ENCODE assay signal across 34 cellular contexts in the genomic region with DNA sequence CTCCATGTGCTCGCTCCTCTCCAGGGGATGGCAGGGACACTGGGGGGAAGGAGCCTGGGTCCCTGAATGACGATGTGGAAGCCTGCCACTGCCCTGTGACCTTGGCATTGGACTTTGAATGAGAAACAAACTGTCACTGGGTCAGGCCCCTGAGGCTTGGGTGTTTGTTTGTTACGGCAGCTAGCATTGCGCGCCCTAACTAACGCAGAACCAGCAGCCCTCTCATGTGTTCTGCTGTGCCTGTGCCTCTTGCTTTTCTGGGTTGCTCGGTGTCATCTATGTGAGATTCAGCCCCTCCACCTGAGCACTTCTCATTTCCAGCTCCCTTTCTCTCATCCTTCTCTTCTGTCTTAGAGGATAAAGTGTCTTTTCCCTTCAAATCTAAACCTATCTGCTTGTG. TPM values are rescaled to one million over a fixed set of nuclear protein-coding genes. Genes with fewer than 3 reads are reported as not detected.
"Had no signal": no experiment of that assay in that cellular context is flagged by ENCODE, and none has a peak within 500 bp of the region (broad histone marks: within the 10 kb centered on the region; RNA-seq: fewer than 3 reads in every experiment).

No MANE protein-coding gene starts in this region.

- H3K4me3 Mint-ChIP-seq: activated CD4-positive, alpha-beta memory T cell treated with anti-CD3 and anti-CD28 coated beads for 36 hours; activated CD4-positive, alpha-beta T cell treated with anti-CD3 and anti-CD28 coated beads for 36 hours; activated CD4-positive, alpha-beta T cell treated with anti-CD3 and anti-CD28 coated beads, Interleukin-2, amount 10 ng/mL, durations not matched to agents 24 days and 14 days; activated CD8-positive, alpha-beta memory T cell treated with anti-CD3 and anti-CD28 coated beads, Interleukin-2, amount 10 ng/mL, durations not matched to agents 7 days and 5 days; activated CD8-positive, alpha-beta T cell treated with anti-CD3 and anti-CD28 coated beads, Interleukin-2, amount 10 ng/mL, durations not matched to agents 7 days and 5 days; activated naive CD4-positive, alpha-beta T cell treated with anti-CD3 and anti-CD28 coated beads for 36 hours; activated naive CD4-positive, alpha-beta T cell treated with anti-CD3 and anti-CD28 coated beads, Interleukin-2, amount 50 U/mL, for 24 hours; activated naive CD8-positive, alpha-beta T cell treated with anti-CD3 and anti-CD28 coated beads for 36 hours; activated naive CD8-positive, alpha-beta T cell treated with anti-CD3 and anti-CD28 coated beads, Interleukin-2, amount 50 U/mL, for 24 hours; activated T-helper 1 cell treated with anti-CD3 and anti-CD28 coated beads, Interleukin-12 subunit alpha, Interleukin-12 subunit beta, Interleukin-2, Interleukin-4 antibody, amounts not matched to agents 30 ng/mL and 10 ng/mL and 1 ng/mL, durations not matched to agents 14 hours and 24 hours and 36 hours; central memory CD8-positive, alpha-beta T cell; effector memory CD8-positive, alpha-beta T cell had no signal

- H3K9me3 Mint-ChIP-seq: activated CD4-positive, alpha-beta memory T cell treated with anti-CD3 and anti-CD28 coated beads for 36 hours; activated CD4-positive, alpha-beta T cell treated with anti-CD3 and anti-CD28 coated beads, Interleukin-2, amount 10 ng/mL, durations not matched to agents 24 days and 14 days; activated naive CD4-positive, alpha-beta T cell treated with anti-CD3 and anti-CD28 coated beads for 36 hours; activated naive CD4-positive, alpha-beta T cell treated with anti-CD3 and anti-CD28 coated beads, Interleukin-2, amount 50 U/mL, for 24 hours; activated naive CD8-positive, alpha-beta T cell treated with anti-CD3 and anti-CD28 coated beads for 36 hours; activated naive CD8-positive, alpha-beta T cell treated with anti-CD3 and anti-CD28 coated beads, Interleukin-2, amount 50 U/mL, for 24 hours; activated T-helper 1 cell treated with anti-CD3 and anti-CD28 coated beads, Interleukin-12 subunit alpha, Interleukin-12 subunit beta, Interleukin-2, Interleukin-4 antibody, amounts not matched to agents 30 ng/mL and 10 ng/mL and 1 ng/mL, durations not matched to agents 14 hours and 24 hours and 36 hours; activated T-helper 2 cell treated with anti-CD3 and anti-CD28 coated beads, Interferon-gamma antibody, Interleukin-2, Interleukin-4, amounts not matched to agents 10 μg/mL and 5 μg/mL and 100 μg/mL, durations not matched to agents 14 hours and 24 hours and 36 hours; central memory CD8-positive, alpha-beta T cell; effector memory CD8-positive, alpha-beta T cell had no signal

- DNase-seq: activated CD4-positive, alpha-beta memory T cell treated with anti-CD3 and anti-CD28 coated beads for 36 hours; activated CD4-positive, alpha-beta T cell treated with anti-CD3 and anti-CD28 coated beads for 36 hours; activated CD4-positive, alpha-beta T cell treated with anti-CD3 and anti-CD28 coated beads, Interleukin-2, amount 10 ng/mL, durations not matched to agents 24 days and 14 days; activated CD4-positive, CD25-positive, alpha-beta regulatory T cell; activated CD4-positive, CD25-positive, alpha-beta regulatory T cell treated with anti-CD3 and anti-CD28 coated beads, Interleukin-2, amount 50 U/mL, for 72 hours; activated CD8-positive, alpha-beta memory T cell treated with anti-CD3 and anti-CD28 coated beads, Interleukin-2, amount 10 ng/mL, durations not matched to agents 7 days and 5 days; activated CD8-positive, alpha-beta memory T cell treated with anti-CD3 and anti-CD28 coated beads, Interleukin-2, amount 50 U/mL, for 4 hours; activated CD8-positive, alpha-beta T cell treated with anti-CD3 and anti-CD28 coated beads, Interleukin-2, amount 10 ng/mL, durations not matched to agents 7 days and 5 days; activated effector memory CD4-positive, alpha-beta T cell treated with anti-CD3 and anti-CD28 coated beads, Interleukin-2, amount 50 U/mL, for 16 hours; activated naive CD4-positive, alpha-beta T cell treated with anti-CD3 and anti-CD28 coated beads for 36 hours; activated naive CD8-positive, alpha-beta T cell treated with anti-CD3 and anti-CD28 coated beads for 36 hours; activated naive CD8-positive, alpha-beta T cell treated with anti-CD3 and anti-CD28 coated beads, Interleukin-2, amount 50 U/mL, for 24 hours; activated T-cell treated with anti-CD3 and anti-CD28 coated beads, Interleukin-2, amount 50 U/mL, for 1 hour; activated T-cell treated with anti-CD3 and anti-CD28 coated beads, Interleukin-2, amount 50 U/mL, for 48 hours; adrenal gland; amygdala; aorta; body of pancreas; dermis blood vessel endothelial cell; effector CD4-positive, alpha-beta T cell; effector memory CD8-positive, alpha-beta T cell; erythroblast; foreskin keratinocyte; gastrocnemius medialis; T-helper 2 cell had no signal

- H3K27me3 ChIP-seq: adrenal gland, body of pancreas, foreskin keratinocyte, gastrocnemius medialis, heart left ventricle had no signal

- H3K27me3 Mint-ChIP-seq: activated CD4-positive, alpha-beta memory T cell treated with anti-CD3 and anti-CD28 coated beads for 36 hours; activated CD4-positive, alpha-beta T cell treated with anti-CD3 and anti-CD28 coated beads for 36 hours; activated naive CD4-positive, alpha-beta T cell treated with anti-CD3 and anti-CD28 coated beads, Interleukin-2, amount 50 U/mL, for 24 hours; activated naive CD8-positive, alpha-beta T cell treated with anti-CD3 and anti-CD28 coated beads for 36 hours; activated naive CD8-positive, alpha-beta T cell treated with anti-CD3 and anti-CD28 coated beads, Interleukin-2, amount 50 U/mL, for 24 hours had no signal

- H3K27ac Mint-ChIP-seq: activated CD4-positive, alpha-beta memory T cell treated with anti-CD3 and anti-CD28 coated beads for 36 hours; activated CD4-positive, alpha-beta T cell treated with anti-CD3 and anti-CD28 coated beads for 36 hours; activated CD4-positive, alpha-beta T cell treated with anti-CD3 and anti-CD28 coated beads, Interleukin-2, amount 10 ng/mL, durations not matched to agents 24 days and 14 days; activated CD8-positive, alpha-beta memory T cell treated with anti-CD3 and anti-CD28 coated beads, Interleukin-2, amount 10 ng/mL, durations not matched to agents 7 days and 5 days; activated naive CD4-positive, alpha-beta T cell treated with anti-CD3 and anti-CD28 coated beads for 36 hours; activated naive CD4-positive, alpha-beta T cell treated with anti-CD3 and anti-CD28 coated beads, Interleukin-2, amount 50 U/mL, for 24 hours; activated naive CD8-positive, alpha-beta T cell treated with anti-CD3 and anti-CD28 coated beads, Interleukin-2, amount 50 U/mL, for 24 hours; activated T-helper 1 cell treated with anti-CD3 and anti-CD28 coated beads, Interleukin-12 subunit alpha, Interleukin-12 subunit beta, Interleukin-2, Interleukin-4 antibody, amounts not matched to agents 30 ng/mL and 10 ng/mL and 1 ng/mL, durations not matched to agents 14 hours and 24 hours and 36 hours; activated T-helper 2 cell treated with anti-CD3 and anti-CD28 coated beads, Interferon-gamma antibody, Interleukin-2, Interleukin-4, amounts not matched to agents 10 μg/mL and 5 μg/mL and 100 μg/mL, durations not matched to agents 14 hours and 24 hours and 36 hours; effector memory CD8-positive, alpha-beta T cell had no signal

- H3K9me3 ChIP-seq: adrenal gland, body of pancreas, esophagus muscularis mucosa, gastrocnemius medialis, heart left ventricle had no signal

- H3K36me3 Mint-ChIP-seq: activated CD4-positive, alpha-beta memory T cell treated with anti-CD3 and anti-CD28 coated beads for 36 hours; activated CD8-positive, alpha-beta memory T cell treated with anti-CD3 and anti-CD28 coated beads, Interleukin-2, amount 10 ng/mL, durations not matched to agents 7 days and 5 days; activated naive CD4-positive, alpha-beta T cell treated with anti-CD3 and anti-CD28 coated beads, Interleukin-2, amount 50 U/mL, for 24 hours; activated naive CD8-positive, alpha-beta T cell treated with anti-CD3 and anti-CD28 coated beads for 36 hours had no signal

- H3K36me3 ChIP-seq: adrenal gland, esophagus muscularis mucosa, gastrocnemius medialis, heart left ventricle had no signal

- H3K4me3 ChIP-seq: adrenal gland, body of pancreas, coronary artery, esophagus muscularis mucosa, gastrocnemius medialis, heart left ventricle had no signal

- H3K4me1 ChIP-seq: foreskin keratinocyte had no signal

- H3K4me1 Mint-ChIP-seq: activated CD4-positive, alpha-beta T cell treated with anti-CD3 and anti-CD28 coated beads for 36 hours; activated naive CD4-positive, alpha-beta T cell treated with anti-CD3 and anti-CD28 coated beads, Interleukin-2, amount 50 U/mL, for 24 hours; central memory CD8-positive, alpha-beta T cell had no signal

- H3K27ac ChIP-seq: body of pancreas, coronary artery, esophagus muscularis mucosa, foreskin keratinocyte, gastrocnemius medialis, heart left ventricle had no signal

RNA-seq across cellular contexts. Expression of a gene that starts 23.6 kb away (rescaled TPM):
- total RNA-seq: activated CD4-positive, alpha-beta memory T cell treated with anti-CD3 and anti-CD28 coated beads for 36 hours; activated CD4-positive, alpha-beta T cell treated with anti-CD3 and anti-CD28 coated beads for 36 hours; activated CD4-positive, alpha-beta T cell treated with anti-CD3 and anti-CD28 coated beads, Interleukin-2, amount 10 ng/mL, durations not matched to agents 24 days and 14 days; activated CD8-positive, alpha-beta memory T cell treated with anti-CD3 and anti-CD28 coated beads for 36 hours; activated CD8-positive, alpha-beta memory T cell treated with anti-CD3 and anti-CD28 coated beads, Interleukin-2, amount 10 ng/mL, durations not matched to agents 7 days and 5 days; activated CD8-positive, alpha-beta T cell treated with anti-CD3 and anti-CD28 coated beads, Interleukin-2, amount 10 ng/mL, durations not matched to agents 7 days and 5 days; activated naive CD4-positive, alpha-beta T cell treated with anti-CD3 and anti-CD28 coated beads for 36 hours; activated naive CD8-positive, alpha-beta T cell treated with anti-CD3 and anti-CD28 coated beads for 36 hours; activated T-helper 1 cell treated with anti-CD3 and anti-CD28 coated beads, Interleukin-12 subunit alpha, Interleukin-12 subunit beta, Interleukin-2, Interleukin-4 antibody, amounts not matched to agents 30 ng/mL and 10 ng/mL and 1 ng/mL, durations not matched to agents 14 hours and 24 hours and 36 hours; activated T-helper 2 cell treated with anti-CD3 and anti-CD28 coated beads, Interferon-gamma antibody, Interleukin-2, Interleukin-4, amounts not matched to agents 10 μg/mL and 5 μg/mL and 100 μg/mL, durations not matched to agents 14 hours and 24 hours and 36 hours; foreskin keratinocyte; T-helper 1 cell treated with Interleukin-12 subunit alpha and Interleukin-12 subunit beta and Interleukin-4 antibody, amounts not matched to agents 30 ng/mL and 1 ng/mL, for 36 hours had no signal
- polyA plus RNA-seq: foreskin keratinocyte had no signal
